Comparison of ENCODE assay signal across 1 cellular context in the genomic region with DNA sequence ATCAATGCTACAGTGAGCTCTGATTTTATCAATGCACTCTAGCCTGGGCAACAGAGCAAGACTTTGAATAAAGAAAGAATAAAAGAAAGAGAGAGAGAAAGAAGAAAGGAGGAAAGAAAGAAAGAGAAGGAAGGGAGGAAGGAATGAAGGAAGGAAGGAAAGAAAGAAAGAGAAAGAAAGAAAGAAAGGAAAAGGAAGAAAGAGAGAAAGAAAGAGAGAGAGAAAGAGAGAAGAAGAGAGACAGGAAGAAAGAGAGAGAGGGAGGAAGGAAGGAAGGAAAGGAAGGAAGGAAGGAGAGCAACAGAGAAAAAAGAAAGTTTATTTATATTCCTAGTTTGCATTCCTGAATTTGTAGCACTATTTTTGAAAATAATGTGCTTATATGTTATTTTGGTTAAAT.
TF ChIP-seq lines count a peak whose summit lies in the region.

No MANE protein-coding gene starts in this region.

TF ChIP-seq in IMR-90, 13 proteins besides CTCF, POLR2A, EP300 and RAD21:
- TF ChIP-seq FOS (IDR thresholded peaks at IDR 0.05; ENCODE audit: low read depth, low read length), result no peak
- TF ChIP-seq MXI1 (IDR thresholded peaks at IDR 0.05; ENCODE audit: borderline replicate concordance, low read depth, low read length), result no peak
